Comparison of ENCODE assay signal across 19 cellular contexts in the genomic region with DNA sequence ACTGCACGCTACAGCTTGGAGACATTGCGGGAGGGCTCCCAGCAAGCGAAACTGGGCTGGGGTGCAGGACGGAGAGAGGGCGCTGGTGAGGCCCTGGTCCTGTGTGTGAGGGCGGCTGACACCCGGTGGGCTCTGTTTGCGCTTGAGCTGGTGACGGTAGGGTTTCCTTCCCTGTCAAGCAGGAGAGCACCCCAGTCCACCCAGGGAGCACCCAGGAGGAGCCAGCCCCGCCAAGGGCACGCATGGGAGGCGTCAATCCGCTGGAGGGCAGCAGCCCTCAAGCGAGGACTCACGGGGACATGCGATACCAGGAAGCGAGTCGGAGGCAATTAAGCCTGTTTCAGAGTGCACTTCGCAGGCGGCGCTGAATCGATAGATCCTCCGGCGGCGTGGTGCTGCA.
DNase-seq lines count a peak whose midpoint lies in the region; TF ChIP-seq lines count a peak whose summit lies in the region.
"Had no signal": no experiment of that assay in that cellular context is flagged by ENCODE, and none has a peak within 500 bp of the region (broad histone marks: within the 10 kb centered on the region; RNA-seq: fewer than 3 reads in every experiment).

No MANE protein-coding gene starts in this region.

- no peak overlapping the region for H3K4me3 Mint-ChIP-seq in activated naive CD8-positive, alpha-beta T cell treated with anti-CD3 and anti-CD28 coated beads for 36 hours
- H3K4me3 Mint-ChIP-seq: activated T-cell treated with anti-CD3 and anti-CD28 coated beads, Interleukin-2, amount 50 U/mL, for 72 hours; naive thymus-derived CD4-positive, alpha-beta T cell had no signal

- peaks cover 7% of the 10 kb centered on the region for H3K36me3 Mint-ChIP-seq in activated naive CD8-positive, alpha-beta T cell treated with anti-CD3 and anti-CD28 coated beads for 36 hours
- H3K36me3 Mint-ChIP-seq: activated naive CD4-positive, alpha-beta T cell treated with anti-CD3 and anti-CD28 coated beads, Interleukin-2, amount 50 U/mL, for 72 hours had no signal

- H3K27me3 Mint-ChIP-seq in activated naive CD8-positive, alpha-beta T cell treated with anti-CD3 and anti-CD28 coated beads for 36 hours = no peaks in the 10 kb centered on the region
- H3K27me3 Mint-ChIP-seq: naive thymus-derived CD4-positive, alpha-beta T cell had no signal

- intact Hi-C loops in prostate gland (cut with DNase I) = no loop called here

- peaks cover 3% of the 10 kb centered on the region for H3K36me3 ChIP-seq in H7 (replicated peaks; ENCODE audit: control insufficient read depth, insufficient read depth, low read length)
- no peaks in the 10 kb centered on the region for H3K36me3 ChIP-seq in prostate gland
- H3K36me3 ChIP-seq: colonic mucosa, SJCRH30, vagina had no signal

- no peaks in the 10 kb centered on the region for H3K27me3 ChIP-seq in H7 (ENCODE audit: control insufficient read depth, insufficient read depth, low read length)
- no peaks in the 10 kb centered on the region for H3K27me3 ChIP-seq in prostate gland (replicated peaks; ENCODE audit: insufficient read depth)
- H3K27me3 ChIP-seq: colonic mucosa, hepatocyte, SJCRH30, vagina had no signal

- DNase-seq in COR-L47 (lab: John Stamatoyannopoulos, UW) (peak; percentile 97), H7 (peak; percentile 80), NCI-H2171 (lab: John Stamatoyannopoulos, UW) (peak; percentile 87), kidney tubule cell (ENCODE audit: low spot score) (peak; percentile 25), prostate gland (ENCODE audit: low spot score) (no peak)
- DNase-seq in activated CD4-positive, alpha-beta T cell treated with anti-CD3 and anti-CD28 coated beads for 4 hours = no peak
- no peak for DNase-seq in activated naive CD8-positive, alpha-beta T cell treated with anti-CD3 and anti-CD28 coated beads for 36 hours
- DNase-seq: activated CD8-positive, alpha-beta memory T cell treated with anti-CD3 and anti-CD28 coated beads for 24 hours; activated T-cell treated with anti-CD3 and anti-CD28 coated beads, Interleukin-2, amount 50 U/mL, for 72 hours; colonic mucosa; islet precursor cell; naive thymus-derived CD4-positive, alpha-beta T cell; SJCRH30; stimulated activated CD4-positive, alpha-beta T cell treated with anti-CD3 and anti-CD28 coated beads, Interleukin-4, amount 100 ng/mL, for 24 hours had no signal

- peaks cover 14% of the 10 kb centered on the region for H3K4me1 Mint-ChIP-seq in activated naive CD8-positive, alpha-beta T cell treated with anti-CD3 and anti-CD28 coated beads for 36 hours

- H3K27ac ChIP-seq in prostate gland = no peak overlapping the region
- H3K27ac ChIP-seq: colonic mucosa, hepatocyte, parathyroid adenoma, SJCRH30, skin epidermis, vagina had no signal

- no peaks in the 10 kb centered on the region for H3K9me3 ChIP-seq in prostate gland
- H3K9me3 ChIP-seq: colonic mucosa, SJCRH30, vagina had no signal

- TF ChIP-seq CTCF in prostate gland (IDR thresholded peaks at IDR 0.05) = no peak

- 89% methylated on average over 25 of the region's 25 CpGs for WGBS in prostate gland

- H3K4me3 ChIP-seq in H7 (ENCODE audit: insufficient read depth, low read depth, low read length) (no peak overlapping the region), prostate gland (no peak overlapping the region)
- H3K4me3 ChIP-seq: colonic mucosa, hepatocyte, SJCRH30, skin epidermis, vagina had no signal

- no peak for TF ChIP-seq POLR2A in prostate gland (IDR thresholded peaks at IDR 0.05)

- H3K4me1 ChIP-seq in prostate gland (replicated peaks) = no peaks in the 10 kb centered on the region
- H3K4me1 ChIP-seq: colonic mucosa, parathyroid adenoma, SJCRH30 had no signal

- no peaks in the 10 kb centered on the region for H3K9me3 Mint-ChIP-seq in activated naive CD8-positive, alpha-beta T cell treated with anti-CD3 and anti-CD28 coated beads for 36 hours
- H3K9me3 Mint-ChIP-seq: activated naive CD4-positive, alpha-beta T cell treated with anti-CD3 and anti-CD28 coated beads, Interleukin-2, amount 50 U/mL, for 72 hours; activated T-cell treated with anti-CD3 and anti-CD28 coated beads, Interleukin-2, amount 50 U/mL, for 72 hours; naive thymus-derived CD4-positive, alpha-beta T cell had no signal

- no peak overlapping the region for H3K27ac Mint-ChIP-seq in activated naive CD8-positive, alpha-beta T cell treated with anti-CD3 and anti-CD28 coated beads for 36 hours
- H3K27ac Mint-ChIP-seq: activated T-cell treated with anti-CD3 and anti-CD28 coated beads, Interleukin-2, amount 50 U/mL, for 72 hours; naive thymus-derived CD4-positive, alpha-beta T cell had no signal

Comparison
In these comparisons a context has a peak if more than half of its experiments do, and no peak if none do; other contexts are left out.
1. DNase-seq: peak in COR-L47 (single experiment), H7 (single experiment), NCI-H2171 (single experiment) and kidney tubule cell (single experiment); none in activated CD4-positive, alpha-beta T cell treated with anti-CD3 and anti-CD28 coated beads for 4 hours (0 of 2), activated naive CD8-positive, alpha-beta T cell treated with anti-CD3 and anti-CD28 coated beads for 36 hours (single experiment) and prostate gland (single experiment).